6 cellular contexts compared by ENCODE assay signal in genomic region chr3:27658741-27659140, GRCh38.
"Had no signal": no experiment of that assay in that cellular context is flagged by ENCODE, and none has a peak within 500 bp of the region (broad histone marks: within the 10 kb centered on the region; RNA-seq: fewer than 3 reads in every experiment).

No MANE protein-coding gene starts in this region.

- H3K4me3 ChIP-seq: ascending aorta, dorsolateral prefrontal cortex, esophagus squamous epithelium, heart left ventricle had no signal

- H3K9me3 ChIP-seq: ascending aorta, esophagus squamous epithelium, heart left ventricle had no signal

- H3K4me1 ChIP-seq: ascending aorta, heart left ventricle had no signal

- H3K27me3 ChIP-seq: ascending aorta, dorsolateral prefrontal cortex, esophagus squamous epithelium, heart left ventricle had no signal

- H3K27ac ChIP-seq: ascending aorta, dorsolateral prefrontal cortex, heart left ventricle had no signal

- FAIRE-seq: bronchial epithelial cell, frontal cortex had no signal

- H3K36me3 ChIP-seq: ascending aorta, esophagus squamous epithelium, heart left ventricle had no signal

- DNase-seq: esophagus squamous epithelium had no signal
